ENCODE assay signal across 9 cellular contexts in genomic region chr2:187580462-187581124, GRCh38. TPM values are rescaled to one million over a fixed set of nuclear protein-coding genes. Genes with fewer than 3 reads are reported as not detected.
DNase-seq lines count a peak whose midpoint lies in the region; ATAC-seq and TF ChIP-seq lines count a peak whose summit lies in the region.
"Had no signal": no experiment of that assay in that cellular context is flagged by ENCODE, and none has a peak within 500 bp of the region (broad histone marks: within the 10 kb centered on the region; RNA-seq: fewer than 3 reads in every experiment).

No MANE protein-coding gene starts in this region.

- TF ChIP-seq CTCF in activated CD8-positive, alpha-beta T cell treated with anti-CD3 and anti-CD28 coated beads for 36 hours (IDR thresholded peaks at IDR 0.05), result no peak
- TF ChIP-seq CTCF in VCaP (conservative IDR thresholded peaks at IDR 0.05) (peak; percentile 46), hepatocyte (IDR thresholded peaks at IDR 0.05; ENCODE audit: poor library complexity) (peak; percentile 62), thoracic aorta (IDR thresholded peaks at IDR 0.05) (peak; percentile 42)

- intact Hi-C loops in activated CD8-positive, alpha-beta T cell treated with anti-CD3 and anti-CD28 coated beads for 36 hours (cut with micrococcal nuclease), result loop anchor here (1.0 kb wide), 1 partner anchor 80 kb away; no protein-coding TSS in a partner anchor

- H3K9me3 ChIP-seq in hepatocyte (ENCODE audit: low read depth) (no peaks in the 10 kb centered on the region), thoracic aorta (no peaks in the 10 kb centered on the region), T-helper 17 cell (ENCODE audit: control insufficient read depth, low read length, poor library complexity, severe bottlenecking) (no peaks in the 10 kb centered on the region)

- no peak overlapping the region for H3K4me3 Mint-ChIP-seq in activated CD8-positive, alpha-beta T cell treated with anti-CD3 and anti-CD28 coated beads for 36 hours
- H3K4me3 Mint-ChIP-seq in activated CD8-positive, alpha-beta T cell treated with anti-CD3 and anti-CD28 coated beads, Interleukin-2, amount 10 ng/mL, durations not matched to agents 7 days and 5 days, result no peak overlapping the region
- no peak overlapping the region for H3K4me3 Mint-ChIP-seq in T-helper 17 cell
- H3K4me3 Mint-ChIP-seq: activated naive CD4-positive, alpha-beta T cell treated with anti-CD3 and anti-CD28 coated beads, Interleukin-2, amount 50 U/mL, for 24 hours had no signal

- no peaks in the 10 kb centered on the region for H3K79me2 ChIP-seq in hepatocyte

- peak; percentile 42 for ATAC-seq in activated CD8-positive, alpha-beta T cell treated with anti-CD3 and anti-CD28 coated beads for 36 hours
- ATAC-seq in activated CD8-positive, alpha-beta T cell treated with anti-CD3 and anti-CD28 coated beads, Interleukin-2, amount 10 ng/mL, durations not matched to agents 7 days and 5 days, result no peak
- peak; percentile 63 for ATAC-seq in thoracic aorta (ENCODE audit: insufficient number of reproducible peaks, low FRiP score, low read depth)
- ATAC-seq in HG02763 (IDR thresholded peaks at IDR 0.05; ENCODE audit: unreplicated experiment), result no peak
- ATAC-seq in T-helper 17 cell, result no peak

- peaks cover 4% of the 10 kb centered on the region for H3K27me3 Mint-ChIP-seq in activated CD8-positive, alpha-beta T cell treated with anti-CD3 and anti-CD28 coated beads for 36 hours
- peaks cover 3% of the 10 kb centered on the region for H3K27me3 Mint-ChIP-seq in activated CD8-positive, alpha-beta T cell treated with anti-CD3 and anti-CD28 coated beads, Interleukin-2, amount 10 ng/mL, durations not matched to agents 7 days and 5 days (ENCODE audit: low read depth)
- peaks cover 6% of the 10 kb centered on the region for H3K27me3 Mint-ChIP-seq in T-helper 17 cell
- H3K27me3 Mint-ChIP-seq: activated naive CD4-positive, alpha-beta T cell treated with anti-CD3 and anti-CD28 coated beads, Interleukin-2, amount 50 U/mL, for 24 hours had no signal

- POLR2A ChIA-PET in activated CD8-positive, alpha-beta T cell treated with anti-CD3 and anti-CD28 coated beads for 36 hours (lab: Charles Lee), result interaction anchor here (0.7 kb wide), 1 partner anchor 651 kb away, joined by 3 read pairs; no protein-coding TSS in a partner anchor
- POLR2A ChIA-PET in activated CD8-positive, alpha-beta T cell treated with anti-CD3 and anti-CD28 coated beads, Interleukin-2, amount 10 ng/mL, durations not matched to agents 7 days and 5 days (lab: Charles Lee), result no interaction called here

- no peaks in the 10 kb centered on the region for H3K9me3 Mint-ChIP-seq in activated CD8-positive, alpha-beta T cell treated with anti-CD3 and anti-CD28 coated beads for 36 hours
- H3K9me3 Mint-ChIP-seq in activated CD8-positive, alpha-beta T cell treated with anti-CD3 and anti-CD28 coated beads, Interleukin-2, amount 10 ng/mL, durations not matched to agents 7 days and 5 days (ENCODE audit: insufficient read depth), result no peaks in the 10 kb centered on the region
- H3K9me3 Mint-ChIP-seq: activated naive CD4-positive, alpha-beta T cell treated with anti-CD3 and anti-CD28 coated beads, Interleukin-2, amount 50 U/mL, for 24 hours had no signal

- H3K27me3 ChIP-seq in hepatocyte (no peaks in the 10 kb centered on the region), thoracic aorta (replicated peaks; ENCODE audit: insufficient read depth) (no peaks in the 10 kb centered on the region)

- CTCF ChIA-PET in activated CD8-positive, alpha-beta T cell treated with anti-CD3 and anti-CD28 coated beads for 36 hours (lab: Charles Lee), result interaction anchor here (0.6 to 5.9 kb wide), 19 partner anchors 9 to 1832 kb away, joined by 3 to 83 read pairs (median 4); partner anchors contain the start of gene TFPI
- CTCF ChIA-PET in activated CD8-positive, alpha-beta T cell treated with anti-CD3 and anti-CD28 coated beads, Interleukin-2, amount 10 ng/mL, durations not matched to agents 7 days and 5 days (lab: Charles Lee), result interaction anchor here (0.7 to 8.2 kb wide), 19 partner anchors 8 to 1832 kb away, joined by 3 to 86 read pairs (median 4); partner anchors contain the start of gene TFPI

- H3K4me1 Mint-ChIP-seq in activated CD8-positive, alpha-beta T cell treated with anti-CD3 and anti-CD28 coated beads for 36 hours (ENCODE audit: low read depth), result peaks cover 6% of the 10 kb centered on the region
- peaks cover 4% of the 10 kb centered on the region for H3K4me1 Mint-ChIP-seq in activated CD8-positive, alpha-beta T cell treated with anti-CD3 and anti-CD28 coated beads, Interleukin-2, amount 10 ng/mL, durations not matched to agents 7 days and 5 days (ENCODE audit: low read depth)
- peaks cover 2% of the 10 kb centered on the region for H3K4me1 Mint-ChIP-seq in T-helper 17 cell

- H3K4me3 ChIP-seq in hepatocyte, result no peak overlapping the region
- peak overlapping the region; percentile 69 for H3K4me3 ChIP-seq in thoracic aorta

- peak overlapping the region; percentile 51 for H2AFZ ChIP-seq in hepatocyte

- H3K27ac ChIP-seq in VCaP, result no peak overlapping the region; the same call in 1 of the 2 replicates
- H3K27ac ChIP-seq in hepatocyte, result no peak overlapping the region
- no peak overlapping the region for H3K27ac ChIP-seq in thoracic aorta

- no peak for DNase-seq in activated CD8-positive, alpha-beta T cell treated with anti-CD3 and anti-CD28 coated beads for 36 hours
- no peak for DNase-seq in activated CD8-positive, alpha-beta T cell treated with anti-CD3 and anti-CD28 coated beads, Interleukin-2, amount 10 ng/mL, durations not matched to agents 7 days and 5 days
- DNase-seq in MV-4-11 (lab: John Stamatoyannopoulos, UW) (peak; percentile 52), hepatocyte (ENCODE audit: low spot score) (peak; percentile 72), thoracic aorta (ENCODE audit: low spot score) (no peak), T-helper 17 cell (no peak)

- H3K4me1 ChIP-seq in hepatocyte (ENCODE audit: insufficient read depth) (peaks cover 20% of the 10 kb centered on the region), thoracic aorta (ENCODE audit: control insufficient read depth in 1 of 2, low read depth in 2 of 2) (peaks cover 8 to 9% of the 10 kb centered on the region in 2 donors)

- peaks cover 2% of the 10 kb centered on the region for H3K36me3 Mint-ChIP-seq in activated CD8-positive, alpha-beta T cell treated with anti-CD3 and anti-CD28 coated beads for 36 hours (ENCODE audit: low read depth)
- H3K36me3 Mint-ChIP-seq in activated CD8-positive, alpha-beta T cell treated with anti-CD3 and anti-CD28 coated beads, Interleukin-2, amount 10 ng/mL, durations not matched to agents 7 days and 5 days (ENCODE audit: low read depth), result no peaks in the 10 kb centered on the region
- no peaks in the 10 kb centered on the region for H3K36me3 Mint-ChIP-seq in T-helper 17 cell (ENCODE audit: low read depth)
- H3K36me3 Mint-ChIP-seq: activated naive CD4-positive, alpha-beta T cell treated with anti-CD3 and anti-CD28 coated beads, Interleukin-2, amount 50 U/mL, for 24 hours had no signal

- no peaks in the 10 kb centered on the region for H4K20me1 ChIP-seq in hepatocyte (ENCODE audit: insufficient read depth, poor library complexity, severe bottlenecking)

- no peaks in the 10 kb centered on the region for H3K36me3 ChIP-seq in hepatocyte (replicated peaks; ENCODE audit: insufficient read depth, low read depth)
- H3K36me3 ChIP-seq in thoracic aorta, result no peaks in the 10 kb centered on the region

- no peaks in the 10 kb centered on the region for H3K9me2 ChIP-seq in hepatocyte (replicated peaks; ENCODE audit: insufficient read depth)

- 37% methylated on average over 7 of the region's 7 CpGs for WGBS in hepatocyte (ENCODE audit: low lambda C conversion rate, missing lambda C conversion rate)

- H3K27ac Mint-ChIP-seq in activated CD8-positive, alpha-beta T cell treated with anti-CD3 and anti-CD28 coated beads for 36 hours, result no peak overlapping the region
- H3K27ac Mint-ChIP-seq in activated CD8-positive, alpha-beta T cell treated with anti-CD3 and anti-CD28 coated beads, Interleukin-2, amount 10 ng/mL, durations not matched to agents 7 days and 5 days, result no peak overlapping the region
- no peak overlapping the region for H3K27ac Mint-ChIP-seq in T-helper 17 cell
- H3K27ac Mint-ChIP-seq: activated naive CD4-positive, alpha-beta T cell treated with anti-CD3 and anti-CD28 coated beads, Interleukin-2, amount 50 U/mL, for 24 hours had no signal

- H3K4me2 ChIP-seq in hepatocyte, result peak overlapping the region; percentile 54

RNA-seq across cellular contexts. Expression of gene TFPI, which starts 26.4 kb away (rescaled TPM):
- total RNA-seq in activated CD8-positive, alpha-beta T cell treated with anti-CD3 and anti-CD28 coated beads for 36 hours, result not detected
- not detected for total RNA-seq in activated CD8-positive, alpha-beta T cell treated with anti-CD3 and anti-CD28 coated beads, Interleukin-2, amount 10 ng/mL, durations not matched to agents 7 days and 5 days
- 104 and 122 TPM in 2 replicates for total RNA-seq in hepatocyte
- 79.7 and 79.9 TPM in 2 replicates for polyA plus RNA-seq in hepatocyte
- total RNA-seq in thoracic aorta, result 10 to 100 TPM; 63.5 to 86.8 TPM
- total RNA-seq in T-helper 17 cell, result 1 to 10 TPM in 1 of 2 donors, under 1 TPM in 1; 0.32 to 4.8 TPM

Comparison
In these comparisons a context has a peak if more than half of its experiments do, and no peak if none do; other contexts are left out.
1. ATAC-seq: peak in activated CD8-positive, alpha-beta T cell treated with anti-CD3 and anti-CD28 coated beads for 36 hours (single experiment) and thoracic aorta (single experiment); none in activated CD8-positive, alpha-beta T cell treated with anti-CD3 and anti-CD28 coated beads, Interleukin-2, amount 10 ng/mL, durations not matched to agents 7 days and 5 days (single experiment), HG02763 (single experiment) and T-helper 17 cell (single experiment).
2. DNase-seq: peak in MV-4-11 (single experiment) and hepatocyte (single experiment); none in activated CD8-positive, alpha-beta T cell treated with anti-CD3 and anti-CD28 coated beads for 36 hours (single experiment), activated CD8-positive, alpha-beta T cell treated with anti-CD3 and anti-CD28 coated beads, Interleukin-2, amount 10 ng/mL, durations not matched to agents 7 days and 5 days (single experiment), thoracic aorta (single experiment) and T-helper 17 cell (0 of 3).
3. RNA of gene TFPI, which starts 26.4 kb away (total RNA-seq): 104 to 122 TPM in hepatocyte and 63.5 to 86.8 TPM in thoracic aorta; 0.32 to 4.8 TPM in T-helper 17 cell, not detected in activated CD8-positive, alpha-beta T cell treated with anti-CD3 and anti-CD28 coated beads for 36 hours and not detected in activated CD8-positive, alpha-beta T cell treated with anti-CD3 and anti-CD28 coated beads, Interleukin-2, amount 10 ng/mL, durations not matched to agents 7 days and 5 days; every median in the first group is over 10 times any median in the second.